Comparison of ENCODE assay signal across 14 cellular contexts in the genomic region with DNA sequence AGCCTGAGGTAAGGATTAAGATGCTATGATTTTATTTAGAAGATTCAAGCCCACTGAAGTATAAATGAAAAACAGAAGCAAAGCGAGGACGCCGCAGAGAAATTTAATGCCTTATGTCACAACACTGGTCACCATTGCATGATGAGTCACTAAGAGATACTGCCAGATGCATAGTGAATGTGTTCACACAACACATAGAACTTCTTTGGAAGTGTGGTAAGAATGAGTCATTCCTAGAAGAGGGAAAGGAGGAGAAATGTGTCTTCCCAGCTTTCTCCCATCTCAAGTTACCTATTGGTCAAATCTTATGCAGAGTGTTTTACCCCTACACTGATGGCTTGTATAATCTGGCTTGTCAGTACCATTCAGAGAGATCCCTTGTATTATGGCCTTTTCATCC.
DNase-seq lines count a peak whose midpoint lies in the region; ATAC-seq and TF ChIP-seq lines count a peak whose summit lies in the region.
"Had no signal": no experiment of that assay in that cellular context is flagged by ENCODE, and none has a peak within 500 bp of the region (broad histone marks: within the 10 kb centered on the region; RNA-seq: fewer than 3 reads in every experiment).

No MANE protein-coding gene starts in this region.

- H3K27ac ChIP-seq in A673 (ENCODE audit: low read depth, low read length, poor library complexity, severe bottlenecking) (no peak overlapping the region), SK-N-SH (ENCODE audit: low read depth in 2 of 2, low read length in 1 of 2) (peak overlapping the region; percentile 68 to 79; a peak in 3 of 4 replicates)
- H3K27ac ChIP-seq: KMS-11 had no signal

- H3K36me3 ChIP-seq in A673 (ENCODE audit: insufficient read depth, low read length, poor library complexity, severe bottlenecking) (no peaks in the 10 kb centered on the region), SK-N-SH (replicated peaks in 1 of 2; ENCODE audit: control insufficient read depth in 1 of 2, insufficient read depth in 2 of 2, low read length in 1 of 2) (no peaks in the 10 kb centered on the region)

- peak in 1 of 2 experiments; percentile 91; a peak in 2 of 4 replicates for TF ChIP-seq EP300 in SK-N-SH (IDR thresholded peaks at IDR 0.05; ENCODE audit: borderline replicate concordance in 1 of 2, low read depth in 1 of 2, low read length in 1 of 2)

- H4K20me1 ChIP-seq in SK-N-SH (ENCODE audit: insufficient read depth) = no peaks in the 10 kb centered on the region

- no TSS peak for BruUV-seq in A673 (replicated peaks; lab: Mats Ljungman, UMichigan)

- peak overlapping the region; percentile 22; the same call in 1 of the 2 replicates for H3K4me2 ChIP-seq in SK-N-SH
- H3K4me2 ChIP-seq: KMS-11 had no signal

- H3F3A ChIP-seq in SK-N-SH (replicated peaks; ENCODE audit: insufficient read depth) = peaks cover 18% of the 10 kb centered on the region

- WGBS in SK-N-SH (ENCODE audit: low lambda C conversion rate) = 5% methylated on average over 3 of the region's 3 CpGs

- no peaks in the 10 kb centered on the region for H3K79me2 ChIP-seq in SK-N-SH (ENCODE audit: insufficient read depth)

- no peak for ATAC-seq in GM21737 (IDR thresholded peaks at IDR 0.05; ENCODE audit: unreplicated experiment)
- ATAC-seq: naive thymus-derived CD8-positive, alpha-beta T cell had no signal

- no peak for TF ChIP-seq RAD21 in SK-N-SH (IDR thresholded peaks at IDR 0.05; ENCODE audit: low read length)

- POLR2A ChIA-PET in A673 (lab: Charles Lee; ENCODE audit: low non-redundant PET) (no interaction called here), SK-N-SH (lab: Yijun Ruan, JAX) (no interaction called here)

- H3K4me3 ChIP-seq in A673 (ENCODE audit: low read depth, low read length, poor library complexity, severe bottlenecking) (no peak overlapping the region), SK-N-SH (ENCODE audit: low read depth in 2 of 2, low read length in 1 of 2) (no peak overlapping the region)

- H3K4me1 ChIP-seq in A673 (ENCODE audit: insufficient read depth, low read length, poor library complexity, severe bottlenecking) (peaks cover 8% of the 10 kb centered on the region), SK-N-SH (ENCODE audit: control insufficient read depth in 1 of 2, insufficient read depth in 2 of 2, low read depth in 1 of 2, low read length in 1 of 2) (peaks cover 16 to 21% of the 10 kb centered on the region in 2 experiments)

- H2AFZ ChIP-seq in SK-N-SH (ENCODE audit: low read depth) = peak overlapping the region; percentile 53; the same call in 1 of the 2 replicates

- H3K27me3 Mint-ChIP-seq in progenitor cell of endocrine pancreas = no peaks in the 10 kb centered on the region
- H3K27me3 Mint-ChIP-seq: naive thymus-derived CD8-positive, alpha-beta T cell had no signal

- no peaks in the 10 kb centered on the region for H3K36me3 Mint-ChIP-seq in progenitor cell of endocrine pancreas (ENCODE audit: insufficient read depth)
- H3K36me3 Mint-ChIP-seq: naive thymus-derived CD8-positive, alpha-beta T cell had no signal

- no peak overlapping the region for H3K4me3 Mint-ChIP-seq in progenitor cell of endocrine pancreas (ENCODE audit: low read depth)
- H3K4me3 Mint-ChIP-seq: naive thymus-derived CD8-positive, alpha-beta T cell; T-helper 2 cell treated with Interferon-gamma antibody and Interleukin-4, amounts not matched to agents 5 μg/mL and 100 μg/mL, for 36 hours had no signal

- H3K4me1 Mint-ChIP-seq in progenitor cell of endocrine pancreas (ENCODE audit: low read depth) = no peaks in the 10 kb centered on the region
- H3K4me1 Mint-ChIP-seq: naive thymus-derived CD8-positive, alpha-beta T cell had no signal

- no peaks in the 10 kb centered on the region for H3K27me3 ChIP-seq in A673 (replicated peaks; ENCODE audit: insufficient read depth, low read depth, low read length, poor library complexity)
- no peaks in the 10 kb centered on the region for H3K27me3 ChIP-seq in SK-N-SH (ENCODE audit: insufficient read depth)

- no peaks in the 10 kb centered on the region for H3K9me3 Mint-ChIP-seq in progenitor cell of endocrine pancreas (ENCODE audit: low read depth)
- H3K9me3 Mint-ChIP-seq: T-helper 2 cell treated with Interferon-gamma antibody and Interleukin-4, amounts not matched to agents 5 μg/mL and 100 μg/mL, for 36 hours had no signal

- CTCF ChIA-PET in A673 (lab: Charles Lee) (no interaction called here), SK-N-SH (lab: Yijun Ruan, JAX) (no interaction called here)

- no peaks in the 10 kb centered on the region for H3K9me3 ChIP-seq in A673 (ENCODE audit: low read depth, low read length, poor library complexity, severe bottlenecking)
- H3K9me3 ChIP-seq in SK-N-SH = no peaks in the 10 kb centered on the region

- DNase-seq in A673 (ENCODE audit: low spot score) (peak; percentile 74), HPDE6-E6E7 (ENCODE audit: extremely low spot score) (peak; percentile 20), SK-N-SH (no peak), fibroblast of peridontal ligament (ENCODE audit: extremely low read depth) (peak; percentile 81), NAMALWA (ENCODE audit: low spot score) (no peak), progenitor cell of endocrine pancreas (ENCODE audit: low spot score, unreplicated experiment) (no peak), NCI-H2029 (lab: John Stamatoyannopoulos, UW) (no peak)
- DNase-seq: central memory CD4-positive, alpha-beta T cell; naive thymus-derived CD8-positive, alpha-beta T cell; NCI-H774; stimulated activated naive CD4-positive, alpha-beta T cell treated with Interleukin-2 at 50 U/mL for 16 hours had no signal

- H3K27ac Mint-ChIP-seq in progenitor cell of endocrine pancreas = no peak overlapping the region
- H3K27ac Mint-ChIP-seq: naive thymus-derived CD8-positive, alpha-beta T cell; T-helper 2 cell treated with Interferon-gamma antibody and Interleukin-4, amounts not matched to agents 5 μg/mL and 100 μg/mL, for 36 hours had no signal

- intact Hi-C loops in A673 (cut with micrococcal nuclease; ENCODE audit: unreplicated experiment) = no loop called here

- H3K9me2 ChIP-seq in SK-N-SH = no peaks in the 10 kb centered on the region

- H3K9ac ChIP-seq in SK-N-SH = no peak overlapping the region
- H3K9ac ChIP-seq: KMS-11 had no signal

- TF ChIP-seq CTCF in A673 (conservative IDR thresholded peaks at IDR 0.05; ENCODE audit: low read depth, low read length) = no peak
- TF ChIP-seq CTCF in SK-N-SH (IDR thresholded peaks at IDR 0.05) = no peak
- no peak for TF ChIP-seq CTCF in progenitor cell of endocrine pancreas (IDR thresholded peaks at IDR 0.05; ENCODE audit: unreplicated experiment)

TF ChIP-seq in SK-N-SH, 30 proteins besides CTCF, POLR2A, EP300 and RAD21 (continues in another document):
- TF ChIP-seq RFX5 (IDR thresholded peaks at IDR 0.05; ENCODE audit: low read length) (no peak), SIN3A (IDR thresholded peaks at IDR 0.05; ENCODE audit: borderline replicate concordance, low read depth, low read length) (no peak), TCF12 (IDR thresholded peaks at IDR 0.05) (peak; percentile 97), FOSL2 (IDR thresholded peaks at IDR 0.05; ENCODE audit: borderline replicate concordance, low read depth) (peak; percentile 99), NRF1 (IDR thresholded peaks at IDR 0.05; ENCODE audit: low read depth, low read length) (no peak), MEF2A (IDR thresholded peaks at IDR 0.05; ENCODE audit: borderline replicate concordance, low read depth) (peak; percentile 19; the same call in 1 of the 2 replicates), TAF1 (IDR thresholded peaks at IDR 0.05; ENCODE audit: borderline replicate concordance, low read depth, low read length) (peak; percentile 29; the same call in 1 of the 2 replicates), SMC3 (IDR thresholded peaks at IDR 0.05; ENCODE audit: low read depth, low read length) (no peak), FOXM1 (IDR thresholded peaks at IDR 0.05; ENCODE audit: low read depth) (0 out of 2 replicates have a peak, but pooled peaks have one; percentile 46), CHD2 (IDR thresholded peaks at IDR 0.05; ENCODE audit: low read length, partially characterized antibody) (no peak), GATA2 (CRISPR knock-in tag; IDR thresholded peaks at IDR 0.05) (no peak)
- TF ChIP-seq, protein P1, sequence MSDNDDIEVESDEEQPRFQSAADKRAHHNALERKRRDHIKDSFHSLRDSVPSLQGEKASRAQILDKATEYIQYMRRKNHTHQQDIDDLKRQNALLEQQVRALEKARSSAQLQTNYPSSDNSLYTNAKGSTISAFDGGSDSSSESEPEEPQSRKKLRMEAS (IDR thresholded peaks at IDR 0.05; ENCODE audit: low read depth) = peak; percentile 57; the same call in 1 of the 2 replicates
- TF ChIP-seq, protein P2, sequence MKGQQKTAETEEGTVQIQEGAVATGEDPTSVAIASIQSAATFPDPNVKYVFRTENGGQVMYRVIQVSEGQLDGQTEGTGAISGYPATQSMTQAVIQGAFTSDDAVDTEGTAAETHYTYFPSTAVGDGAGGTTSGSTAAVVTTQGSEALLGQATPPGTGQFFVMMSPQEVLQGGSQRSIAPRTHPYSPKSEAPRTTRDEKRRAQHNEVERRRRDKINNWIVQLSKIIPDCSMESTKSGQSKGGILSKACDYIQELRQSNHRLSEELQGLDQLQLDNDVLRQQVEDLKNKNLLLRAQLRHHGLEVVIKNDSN (IDR thresholded peaks at IDR 0.05; ENCODE audit: borderline replicate concordance, low read depth) = no peak
- TF ChIP-seq, protein P3, sequence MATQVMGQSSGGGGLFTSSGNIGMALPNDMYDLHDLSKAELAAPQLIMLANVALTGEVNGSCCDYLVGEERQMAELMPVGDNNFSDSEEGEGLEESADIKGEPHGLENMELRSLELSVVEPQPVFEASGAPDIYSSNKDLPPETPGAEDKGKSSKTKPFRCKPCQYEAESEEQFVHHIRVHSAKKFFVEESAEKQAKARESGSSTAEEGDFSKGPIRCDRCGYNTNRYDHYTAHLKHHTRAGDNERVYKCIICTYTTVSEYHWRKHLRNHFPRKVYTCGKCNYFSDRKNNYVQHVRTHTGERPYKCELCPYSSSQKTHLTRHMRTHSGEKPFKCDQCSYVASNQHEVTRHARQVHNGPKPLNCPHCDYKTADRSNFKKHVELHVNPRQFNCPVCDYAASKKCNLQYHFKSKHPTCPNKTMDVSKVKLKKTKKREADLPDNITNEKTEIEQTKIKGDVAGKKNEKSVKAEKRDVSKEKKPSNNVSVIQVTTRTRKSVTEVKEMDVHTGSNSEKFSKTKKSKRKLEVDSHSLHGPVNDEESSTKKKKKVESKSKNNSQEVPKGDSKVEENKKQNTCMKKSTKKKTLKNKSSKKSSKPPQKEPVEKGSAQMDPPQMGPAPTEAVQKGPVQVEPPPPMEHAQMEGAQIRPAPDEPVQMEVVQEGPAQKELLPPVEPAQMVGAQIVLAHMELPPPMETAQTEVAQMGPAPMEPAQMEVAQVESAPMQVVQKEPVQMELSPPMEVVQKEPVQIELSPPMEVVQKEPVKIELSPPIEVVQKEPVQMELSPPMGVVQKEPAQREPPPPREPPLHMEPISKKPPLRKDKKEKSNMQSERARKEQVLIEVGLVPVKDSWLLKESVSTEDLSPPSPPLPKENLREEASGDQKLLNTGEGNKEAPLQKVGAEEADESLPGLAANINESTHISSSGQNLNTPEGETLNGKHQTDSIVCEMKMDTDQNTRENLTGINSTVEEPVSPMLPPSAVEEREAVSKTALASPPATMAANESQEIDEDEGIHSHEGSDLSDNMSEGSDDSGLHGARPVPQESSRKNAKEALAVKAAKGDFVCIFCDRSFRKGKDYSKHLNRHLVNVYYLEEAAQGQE (IDR thresholded peaks at IDR 0.05; ENCODE audit: low read depth, low read length) = no peak

Comparison
In these comparisons a context has a peak if more than half of its experiments do, and no peak if none do; other contexts are left out.
1. DNase-seq: peak in A673 (single experiment), HPDE6-E6E7 (single experiment) and fibroblast of peridontal ligament (single experiment); none in SK-N-SH (single experiment), NAMALWA (single experiment), progenitor cell of endocrine pancreas (single experiment) and NCI-H2029 (single experiment).